In genomic region chr4:56690393-56690971, GRCh38 we compare ENCODE assay signal across 28 cellular contexts. TPM values are rescaled to one million over a fixed set of nuclear protein-coding genes. Genes with fewer than 3 reads are reported as not detected.
DNase-seq lines count a peak whose midpoint lies in the region; ATAC-seq and TF ChIP-seq lines count a peak whose summit lies in the region.
"Had no signal": no experiment of that assay in that cellular context is flagged by ENCODE, and none has a peak within 500 bp of the region (broad histone marks: within the 10 kb centered on the region; RNA-seq: fewer than 3 reads in every experiment).

No MANE protein-coding gene starts in this region.

- no peak overlapping the region for H3K27ac ChIP-seq in H9 (ENCODE audit: insufficient read length, low read depth, low read length)
- H3K27ac ChIP-seq: esophagus muscularis mucosa, HL-60, prostate gland, testis had no signal

- no peak overlapping the region for H3K4ac ChIP-seq in H9 (ENCODE audit: low read depth, low read length)

- no peak overlapping the region for H3K18ac ChIP-seq in H9 (ENCODE audit: insufficient read length, low read depth, low read length)

- no peak overlapping the region for H3T11ph ChIP-seq in H9 (ENCODE audit: low read length)

- H3K9me3 ChIP-seq in H9 (ENCODE audit: control insufficient read depth, low read depth, low read length) = no peaks in the 10 kb centered on the region
- H3K9me3 ChIP-seq: esophagus muscularis mucosa, prostate gland, testis had no signal

- no peak overlapping the region for H3K56ac ChIP-seq in H9 (ENCODE audit: insufficient read length, low read depth, low read length)

- H3K27me3 Mint-ChIP-seq in H9 (ENCODE audit: low read depth) (peaks cover 22% of the 10 kb centered on the region), natural killer cell (ENCODE audit: low read depth in 2 of 2) (peaks cover 0 to 6% of the 10 kb centered on the region in 2 donors)

- no peaks in the 10 kb centered on the region for H3K27me3 ChIP-seq in H9 (ENCODE audit: insufficient read depth, low read length)
- H3K27me3 ChIP-seq: esophagus muscularis mucosa, testis had no signal

- no peak overlapping the region for H3K4me2 ChIP-seq in H9 (ENCODE audit: insufficient read depth, insufficient read length, low read length)

- H3K4me3 ChIP-seq in astrocyte of the spinal cord (ENCODE audit: low read depth, low read length) = no peak overlapping the region
- H3K4me3 ChIP-seq: esophagus muscularis mucosa, prostate gland, testis had no signal

- no peak for ATAC-seq in natural killer cell
- ATAC-seq: left cardiac atrium had no signal

- H3K9me3 Mint-ChIP-seq in H9 = peaks cover 4 to 7% of the 10 kb centered on the region in 2 experiments; a peak in 4 of 5 replicates
- H3K9me3 Mint-ChIP-seq in natural killer cell = no peaks in the 10 kb centered on the region
- H3K9me3 Mint-ChIP-seq: activated CD4-positive, alpha-beta memory T cell treated with anti-CD3 and anti-CD28 coated beads, Interleukin-2, amount 10 ng/mL, durations not matched to agents 7 days and 5 days; activated naive CD4-positive, alpha-beta T cell treated with anti-CD3 and anti-CD28 coated beads, Interleukin-2, amount 10 ng/mL, durations not matched to agents 7 days and 5 days; neural crest cell had no signal

- H2BK5ac ChIP-seq in H9 (ENCODE audit: insufficient read length, low read length) = no peak overlapping the region

- no peak overlapping the region for H2BK120ac ChIP-seq in H9 (ENCODE audit: low read depth, low read length, poor library complexity, severe bottlenecking)

- H3K79me1 ChIP-seq in H9 (ENCODE audit: insufficient read depth, low read depth, low read length, poor library complexity, severe bottlenecking) = no peaks in the 10 kb centered on the region

- peak; percentile 40; the same call in 2 of the 3 replicates for TF ChIP-seq CTCF in H9 (conservative IDR thresholded peaks at IDR 0.05)
- TF ChIP-seq CTCF in astrocyte of the spinal cord (IDR thresholded peaks at IDR 0.05; ENCODE audit: low read depth, low read length) = peak; percentile 10
- TF ChIP-seq CTCF in natural killer cell (IDR thresholded peaks at IDR 0.05) = no peak

- no peak overlapping the region for H4K91ac ChIP-seq in H9 (ENCODE audit: insufficient read length, low read depth, low read length)

- H4K5ac ChIP-seq in H9 (ENCODE audit: insufficient read length, low read depth, low read length) = no peak overlapping the region

- H2AFZ ChIP-seq in H9 (ENCODE audit: low read length) = no peak overlapping the region

- H3K23ac ChIP-seq in H9 (ENCODE audit: insufficient read length, low read depth, low read length) = no peak overlapping the region

- H3K79me2 ChIP-seq in H9 (ENCODE audit: insufficient read depth, low read length) = no peaks in the 10 kb centered on the region

- H2BK20ac ChIP-seq in H9 (ENCODE audit: low read depth, low read length, poor library complexity, severe bottlenecking) = no peak overlapping the region

- no CpG with 5 or more reads among the region's 2 CpGs for WGBS in H9 (ENCODE audit: extremely low coverage, insufficient read length, low lambda C conversion rate)

- no peak overlapping the region for H3K14ac ChIP-seq in H9 (ENCODE audit: insufficient read depth, low read length)

- no peak overlapping the region for H4K8ac ChIP-seq in H9 (replicated peaks; ENCODE audit: insufficient read length, low read depth, low read length)

- in situ Hi-C loops in astrocyte of the spinal cord (cut with HindIII; ENCODE audit: low sequenced_read_pairs) = no loop called here

- H3K4me1 Mint-ChIP-seq in H9 (peaks cover 14 to 23% of the 10 kb centered on the region in 2 experiments), natural killer cell (peaks cover 3 to 9% of the 10 kb centered on the region in 2 donors)
- H3K4me1 Mint-ChIP-seq: activated naive CD4-positive, alpha-beta T cell treated with anti-CD3 and anti-CD28 coated beads, Interleukin-2, amount 10 ng/mL, durations not matched to agents 7 days and 5 days had no signal

- H4K20me1 ChIP-seq in H9 (ENCODE audit: control insufficient read depth, insufficient read depth, insufficient read length) = no peaks in the 10 kb centered on the region

- H3K4me3 Mint-ChIP-seq in H9 (no peak overlapping the region), natural killer cell (no peak overlapping the region)
- H3K4me3 Mint-ChIP-seq: activated CD4-positive, alpha-beta memory T cell treated with anti-CD3 and anti-CD28 coated beads, Interleukin-2, amount 10 ng/mL, durations not matched to agents 7 days and 5 days; activated naive CD4-positive, alpha-beta T cell treated with anti-CD3 and anti-CD28 coated beads, Interleukin-2, amount 10 ng/mL, durations not matched to agents 7 days and 5 days; CD14-positive monocyte; neural crest cell had no signal

- H3K27ac Mint-ChIP-seq in H9 (no peak overlapping the region), natural killer cell (no peak overlapping the region)
- H3K27ac Mint-ChIP-seq: activated CD4-positive, alpha-beta memory T cell treated with anti-CD3 and anti-CD28 coated beads, Interleukin-2, amount 10 ng/mL, durations not matched to agents 7 days and 5 days; activated naive CD4-positive, alpha-beta T cell treated with anti-CD3 and anti-CD28 coated beads, Interleukin-2, amount 10 ng/mL, durations not matched to agents 7 days and 5 days; CD14-positive monocyte had no signal

- intact Hi-C loops in posterior vena cava (cut with DNase I) (no loop called here), natural killer cell (cut with micrococcal nuclease) (no loop called here)

- H3K4me1 ChIP-seq in H9 (ENCODE audit: insufficient read depth, low read length) = no peaks in the 10 kb centered on the region; the same call in 1 of the 2 replicates
- H3K4me1 ChIP-seq: esophagus muscularis mucosa, prostate gland, testis had no signal

- DNase-seq in ELR (ENCODE audit: low read depth) (peak; percentile 15), H9 (no peak), astrocyte of the spinal cord (ENCODE audit: low read depth, low spot score) (no peak), left kidney (ENCODE audit: low read depth, low spot score) (peak; percentile 54), posterior vena cava (ENCODE audit: low spot score) (no peak), NCI-H1417 treated with DMSO at 0.1 percent for 48 hours (lab: John Stamatoyannopoulos, UW) (no peak), natural killer cell (no peak), NK-92 (lab: John Stamatoyannopoulos, UW; ENCODE audit: unreplicated experiment) (no peak)
- DNase-seq: activated CD4-positive, alpha-beta memory T cell treated with anti-CD3 and anti-CD28 coated beads, Interleukin-2, amount 10 ng/mL, durations not matched to agents 7 days and 5 days; activated CD4-positive, alpha-beta T cell treated with anti-CD3 and anti-CD28 coated beads for 1 hour; activated CD8-positive, alpha-beta memory T cell treated with anti-CD3 and anti-CD28 coated beads, Interleukin-2, amount 50 U/mL, for 48 hours; activated naive CD4-positive, alpha-beta T cell treated with anti-CD3 and anti-CD28 coated beads, Interleukin-2, amount 10 ng/mL, durations not matched to agents 7 days and 5 days; amygdala; cortex of kidney; foreskin melanocyte; left cardiac atrium; mammary epithelial cell; NCI-H1048; NCI-H187 treated with DMSO at 0.1 percent for 48 hours; NCI-H526 treated with DMSO at 0.1 percent for 48 hours; stimulated activated naive CD4-positive, alpha-beta T cell treated with Interleukin-2 at 50 U/mL for 16 hours; testis had no signal

- H2AK5ac ChIP-seq in H9 (ENCODE audit: insufficient read length, low read length) = no peak overlapping the region

- no peaks in the 10 kb centered on the region for H3K23me2 ChIP-seq in H9 (ENCODE audit: insufficient read length, low read depth, low read length, poor library complexity, severe bottlenecking)

- no peak overlapping the region for H2BK15ac ChIP-seq in H9 (ENCODE audit: low read depth, low read length)

- H2BK12ac ChIP-seq in H9 (ENCODE audit: insufficient read length, low read depth, low read length) = no peak overlapping the region

- H3K9ac ChIP-seq in H9 (ENCODE audit: extremely low read depth, insufficient read length, low read length) = no peak overlapping the region

- 0 out of 7 replicates have a peak, but pooled peaks cover 0 to 4% (median 1%) of the 10 kb centered on the region in 3 experiments for H3K36me3 Mint-ChIP-seq in H9 (ENCODE audit: insufficient read depth in 1 of 3, low read depth in 3 of 3)
- H3K36me3 Mint-ChIP-seq in natural killer cell = no peaks in the 10 kb centered on the region
- H3K36me3 Mint-ChIP-seq: activated naive CD4-positive, alpha-beta T cell treated with anti-CD3 and anti-CD28 coated beads, Interleukin-2, amount 10 ng/mL, durations not matched to agents 7 days and 5 days; CD14-positive monocyte had no signal

RNA-seq across cellular contexts. Expression of gene HOPX, which starts 9.4 kb away (rescaled TPM):
- not detected in 2 replicates for total RNA-seq in H9 (2021)
- total RNA-seq in posterior vena cava = 10 to 100 TPM; 62.9 to 63.5 TPM
- total RNA-seq in natural killer cell = 100 to 1,000 TPM; 152 to 240 (median 167) TPM
- total RNA-seq: neural crest cell, SK-MEL-5 had no signal

Comparison
In these comparisons a context has a peak if more than half of its experiments do, and no peak if none do; other contexts are left out.
1. DNase-seq: peak in ELR (single experiment) and left kidney (single experiment); none in H9 (single experiment), astrocyte of the spinal cord (single experiment), posterior vena cava (single experiment), NCI-H1417 treated with DMSO at 0.1 percent for 48 hours (single experiment), natural killer cell (single experiment) and NK-92 (single experiment).
2. RNA of gene HOPX, which starts 9.4 kb away (total RNA-seq): 152 to 240 TPM in natural killer cell and 62.9 to 63.5 TPM in posterior vena cava; not detected in H9; every median in the first group is over 10 times any median in the second.